In genomic region chr11:73983764-73984543, GRCh38 we compare ENCODE assay signal across 8 cellular contexts. TPM values are rescaled to one million over a fixed set of nuclear protein-coding genes. Genes with fewer than 3 reads are reported as not detected.
DNase-seq lines count a peak whose midpoint lies in the region; ATAC-seq and TF ChIP-seq lines count a peak whose summit lies in the region.

No MANE protein-coding gene starts in this region.

- H3K9me3 Mint-ChIP-seq in effector memory CD8-positive, alpha-beta T cell = no peaks in the 10 kb centered on the region

- intact Hi-C loops in PC-9 (cut with micrococcal nuclease; ENCODE audit: unreplicated experiment) = loop anchor here (1.0 to 5.0 kb wide), 4 partner anchors 43 to 187 kb away; partner anchors contain the start of genes C2CD3 and PPME1

- H3F3A ChIP-seq in PC-9 (ENCODE audit: insufficient read depth, low read depth) = peaks cover 14% of the 10 kb centered on the region; the same call in 1 of the 2 replicates

- H3K79me2 ChIP-seq in PC-9 (ENCODE audit: low read depth) = peaks cover 17% of the 10 kb centered on the region
- no peaks in the 10 kb centered on the region for H3K79me2 ChIP-seq in osteoblast (ENCODE audit: insufficient read depth, low read length)

- peak overlapping the region; percentile 88 for H2AFZ ChIP-seq in PC-9
- H2AFZ ChIP-seq in osteoblast (ENCODE audit: low read length) = peak overlapping the region; percentile 91

- H3K36me3 ChIP-seq in PC-9 (ENCODE audit: low read depth) (no peaks in the 10 kb centered on the region), osteoblast (ENCODE audit: insufficient read depth, low read length) (no peaks in the 10 kb centered on the region)

- peak overlapping the region; percentile 92 to 96 for H3K4me3 Mint-ChIP-seq in effector memory CD8-positive, alpha-beta T cell

- H3K27me3 ChIP-seq in PC-9 (ENCODE audit: insufficient read depth, low read depth) (no peaks in the 10 kb centered on the region), osteoblast (ENCODE audit: insufficient read depth, low read length) (no peaks in the 10 kb centered on the region)

- BruUV-seq in PC-9 (replicated peaks; lab: Mats Ljungman, UMichigan) = TSS peak; percentile 79

- TF ChIP-seq CTCF in PC-9 (conservative IDR thresholded peaks at IDR 0.05) (no peak), osteoblast (IDR thresholded peaks at IDR 0.05; ENCODE audit: extremely low read depth, low read depth, low read length) (no peak)

- no peaks in the 10 kb centered on the region for H4K20me1 ChIP-seq in PC-9 (ENCODE audit: insufficient read depth)
- no peaks in the 10 kb centered on the region for H4K20me1 ChIP-seq in osteoblast (ENCODE audit: insufficient read depth, low read length)

- H3K27ac ChIP-seq in PC-9 (peak overlapping the region; percentile 73), osteoblast (ENCODE audit: low read depth, low read length) (no peak overlapping the region)

- H3K4me3 ChIP-seq in PC-9 (peak overlapping the region; percentile 70), osteoblast (ENCODE audit: insufficient read depth, low read length) (peak overlapping the region; percentile 74)

- no peaks in the 10 kb centered on the region for H3K27me3 Mint-ChIP-seq in effector memory CD8-positive, alpha-beta T cell

- POLR2A ChIA-PET in PC-9 (lab: Charles Lee; ENCODE audit: unreplicated experiment) = interaction anchor here (0.7 kb wide), 1 partner anchor 509 kb away, joined by 4 read pairs; no protein-coding TSS in a partner anchor

- peak overlapping the region; percentile 98 for H3K27ac Mint-ChIP-seq in effector memory CD8-positive, alpha-beta T cell

- DNase-seq in DMS53 (lab: John Stamatoyannopoulos, UW) = peak; percentile 79
- DNase-seq in DMS53 treated with DMSO at 0.1 percent for 48 hours (lab: John Stamatoyannopoulos, UW; ENCODE audit: unreplicated experiment) = no peak
- no peak for DNase-seq in PC-9
- no peak for DNase-seq in effector memory CD8-positive, alpha-beta T cell
- DNase-seq in osteoblast (ENCODE audit: insufficient read length, low spot score, missing footprints) = peak; percentile 74
- no peak for DNase-seq in HuH-7.5 (ENCODE audit: low spot score)

- H3K9me2 ChIP-seq in PC-9 (ENCODE audit: insufficient read depth) = no peaks in the 10 kb centered on the region

- H3K4me1 ChIP-seq in PC-9 (replicated peaks; ENCODE audit: insufficient read depth) (peaks cover 36% of the 10 kb centered on the region), osteoblast (ENCODE audit: insufficient read depth, low read length) (no peaks in the 10 kb centered on the region)

- H3K36me3 Mint-ChIP-seq in effector memory CD8-positive, alpha-beta T cell (ENCODE audit: insufficient read depth) = peaks cover 47% of the 10 kb centered on the region

- CTCF ChIA-PET in PC-9 (lab: Charles Lee) = no interaction called here

- peak overlapping the region; percentile 91 for H3K4me2 ChIP-seq in PC-9
- H3K4me2 ChIP-seq in osteoblast (ENCODE audit: insufficient read depth, low read length) = peak overlapping the region; percentile 86

- no peaks in the 10 kb centered on the region for H3K9me3 ChIP-seq in PC-9 (ENCODE audit: insufficient read depth, low read depth)
- H3K9me3 ChIP-seq in osteoblast (ENCODE audit: low read depth, low read length) = no peaks in the 10 kb centered on the region

- no peak for ATAC-seq in effector memory CD8-positive, alpha-beta T cell (replicated peaks)
- ATAC-seq in GM21576 (IDR thresholded peaks at IDR 0.05; ENCODE audit: unreplicated experiment) = no peak
- ATAC-seq in GM21528 (IDR thresholded peaks at IDR 0.05; ENCODE audit: low FRiP score, unreplicated experiment) = no peak

- peaks cover 39 to 45% of the 10 kb centered on the region in 2 donors for H3K4me1 Mint-ChIP-seq in effector memory CD8-positive, alpha-beta T cell (ENCODE audit: low read depth in 2 of 2)

RNA-seq across cellular contexts. Expression of gene UCP2, which starts 1.3 kb away (rescaled TPM):
- total RNA-seq in PC-9 (2021) = 27.2 and 36.8 TPM in 2 replicates
- under 0.01 and 0.59 TPM in 2 replicates for total RNA-seq in osteoblast

RNA-seq across cellular contexts. Expression of gene UCP3, which starts 24.9 kb away (rescaled TPM):
- total RNA-seq in PC-9 (2021) = 2.0 and 2.4 TPM in 2 replicates
- total RNA-seq in osteoblast = under 0.01 and 0.59 TPM in 2 replicates

RNA-seq across cellular contexts. Expression of gene DNAJB13, which starts 33.1 kb away (rescaled TPM):
- total RNA-seq in PC-9 (2021) (0.79 and 0.90 TPM in 2 replicates), osteoblast (not detected in 2 replicates)

Comparison
In these comparisons a context has a peak if more than half of its experiments do, and no peak if none do; other contexts are left out.
1. DNase-seq: peak in DMS53 (single experiment) and osteoblast (single experiment); none in DMS53 treated with DMSO at 0.1 percent for 48 hours (single experiment), PC-9 (0 of 2), effector memory CD8-positive, alpha-beta T cell (0 of 3) and HuH-7.5 (single experiment).
2. RNA of gene UCP2, which starts 1.3 kb away (total RNA-seq): 27.2 to 36.8 TPM in PC-9; under 0.01 to 0.59 TPM in osteoblast; every median in the first group is over 10 times any median in the second.